In genomic region chr13:107271226-107271625, GRCh38 we compare ENCODE assay signal across 12 cellular contexts.
A peak's percentile ranks its signal among the peaks of the same experiment; 100 is the strongest.
DNase-seq lines count a peak whose midpoint lies in the region; FAIRE-seq and TF ChIP-seq lines count a peak whose summit lies in the region.
"Had no signal": no experiment of that assay in that cellular context is flagged by ENCODE, and none has a peak within 500 bp of the region (broad histone marks: within the 10 kb centered on the region; RNA-seq: fewer than 3 reads in every experiment).

No MANE protein-coding gene starts in this region.

- DNase-seq in DMS79 treated with DMSO at 0.1 percent for 48 hours (lab: John Stamatoyannopoulos, UW) (peak; percentile 13), DMS79 (lab: John Stamatoyannopoulos, UW) (no peak), NT2/D1 (ENCODE audit: low read depth, low spot score) (peak; percentile 33), endothelial cell of umbilical vein (ENCODE audit: low read depth, low spot score) (peak; percentile 90), osteoblast (ENCODE audit: insufficient read length, low spot score, missing footprints) (no peak), left ventricle myocardium inferior (no peak), vagina (ENCODE audit: extremely low spot score in 2 of 2) (no peak)
- no peak for DNase-seq in effector CD4-positive, alpha-beta T cell

- H4K20me1 ChIP-seq in endothelial cell of umbilical vein (replicated peaks; ENCODE audit: control insufficient read depth, extremely low read depth, insufficient read depth, low read length), result no peaks in the 10 kb centered on the region
- H4K20me1 ChIP-seq in osteoblast (ENCODE audit: insufficient read depth, low read length), result no peaks in the 10 kb centered on the region

- H3K4me2 ChIP-seq in endothelial cell of umbilical vein (ENCODE audit: insufficient read depth, low read length), result peak overlapping the region; percentile 16
- no peak overlapping the region for H3K4me2 ChIP-seq in osteoblast (ENCODE audit: insufficient read depth, low read length)
- H3K4me2 ChIP-seq: A549 had no signal

- intact Hi-C loops in endothelial cell of umbilical vein (cut with micrococcal nuclease), result loop anchor here (10.0 kb wide), 2 partner anchors 944 to 1156 kb away; partner anchors contain the start of genes ABHD13 and LIG4
- intact Hi-C loops in left ventricle myocardium inferior (cut with micrococcal nuclease), result no loop called here
- intact Hi-C loops in vagina (cut with DNase I), result no loop called here

- H3K27me3 ChIP-seq in NT2/D1 (ENCODE audit: insufficient read depth, insufficient read length) (no peaks in the 10 kb centered on the region), endothelial cell of umbilical vein (ENCODE audit: control insufficient read depth in 2 of 2, insufficient read depth in 2 of 2, low read length in 2 of 2) (no peaks in the 10 kb centered on the region), osteoblast (ENCODE audit: insufficient read depth, low read length) (no peaks in the 10 kb centered on the region), left ventricle myocardium inferior (ENCODE audit: low read depth) (no peaks in the 10 kb centered on the region), vagina (no peaks in the 10 kb centered on the region)
- H3K27me3 ChIP-seq: ascending aorta had no signal

- no TSS peak for BruUV-seq in endothelial cell of umbilical vein (replicated peaks; lab: Mats Ljungman, UMichigan)

- TF ChIP-seq POLR2A in endothelial cell of umbilical vein (IDR thresholded peaks at IDR 0.05; ENCODE audit: low read depth, low read length) (no peak), vagina (IDR thresholded peaks at IDR 0.05) (no peak)

- H3K79me2 ChIP-seq in endothelial cell of umbilical vein (ENCODE audit: control insufficient read depth, insufficient read depth, low read length) (no peaks in the 10 kb centered on the region), osteoblast (ENCODE audit: insufficient read depth, low read length) (no peaks in the 10 kb centered on the region)

- H3K9me3 ChIP-seq in NT2/D1 (ENCODE audit: insufficient read depth, low read length), result no peaks in the 10 kb centered on the region
- no peaks in the 10 kb centered on the region for H3K9me3 ChIP-seq in endothelial cell of umbilical vein (replicated peaks; ENCODE audit: control insufficient read depth, insufficient read depth, low read length)
- H3K9me3 ChIP-seq in osteoblast (ENCODE audit: low read depth, low read length), result no peaks in the 10 kb centered on the region
- H3K9me3 ChIP-seq in left ventricle myocardium inferior (replicated peaks), result no peaks in the 10 kb centered on the region
- no peaks in the 10 kb centered on the region for H3K9me3 ChIP-seq in vagina
- H3K9me3 ChIP-seq: A549, ascending aorta had no signal

- H2AFZ ChIP-seq in endothelial cell of umbilical vein (ENCODE audit: low read depth, low read length) (peak overlapping the region; percentile 78), osteoblast (ENCODE audit: low read length) (peak overlapping the region; percentile 46)

- no peak for TF ChIP-seq CTCF in endothelial cell of umbilical vein (IDR thresholded peaks at IDR 0.05; ENCODE audit: extremely low read depth in 1 of 2, insufficient read depth in 1 of 2, low read depth in 1 of 2, low read length in 2 of 2)
- TF ChIP-seq CTCF in osteoblast (IDR thresholded peaks at IDR 0.05; ENCODE audit: extremely low read depth, low read depth, low read length), result no peak
- no peak for TF ChIP-seq CTCF in left ventricle myocardium inferior (IDR thresholded peaks at IDR 0.05; ENCODE audit: borderline replicate concordance)
- no peak for TF ChIP-seq CTCF in vagina (IDR thresholded peaks at IDR 0.05)

- no peak overlapping the region for H3K9ac ChIP-seq in NT2/D1 (ENCODE audit: insufficient read length, low read depth)
- no peak overlapping the region for H3K9ac ChIP-seq in endothelial cell of umbilical vein (replicated peaks; ENCODE audit: extremely low read depth, insufficient read depth, low read length)

- H3K4me3 ChIP-seq in NT2/D1 (ENCODE audit: insufficient read length, low read depth), result no peak overlapping the region
- no peak overlapping the region for H3K4me3 ChIP-seq in endothelial cell of umbilical vein (replicated peaks in 1 of 3; ENCODE audit: insufficient read depth in 1 of 3, low read depth in 1 of 3, low read length in 3 of 3)
- no peak overlapping the region for H3K4me3 ChIP-seq in osteoblast (ENCODE audit: insufficient read depth, low read length)
- no peak overlapping the region for H3K4me3 ChIP-seq in left ventricle myocardium inferior
- H3K4me3 ChIP-seq in vagina, result no peak overlapping the region
- H3K4me3 ChIP-seq: A549, ascending aorta, skin epidermis had no signal

- no peaks in the 10 kb centered on the region for H3K4me1 ChIP-seq in NT2/D1 (ENCODE audit: insufficient read depth, insufficient read length)
- H3K4me1 ChIP-seq in endothelial cell of umbilical vein (ENCODE audit: control insufficient read depth, extremely low read depth, insufficient read depth, low read length), result peaks cover 14% of the 10 kb centered on the region
- no peaks in the 10 kb centered on the region for H3K4me1 ChIP-seq in osteoblast (ENCODE audit: insufficient read depth, low read length)
- no peaks in the 10 kb centered on the region for H3K4me1 ChIP-seq in left ventricle myocardium inferior
- H3K4me1 ChIP-seq in vagina, result no peaks in the 10 kb centered on the region
- H3K4me1 ChIP-seq: A549, ascending aorta had no signal

- dilution Hi-C loops in endothelial cell of umbilical vein (cut with MboI; ENCODE audit: extremely low pct_ligation_motif_present, low sequenced_read_pairs), result no loop called here

- H3K36me3 ChIP-seq in NT2/D1 (ENCODE audit: insufficient read depth, insufficient read length, low read length), result no peaks in the 10 kb centered on the region
- H3K36me3 ChIP-seq in endothelial cell of umbilical vein (ENCODE audit: control insufficient read depth in 2 of 2, extremely low read depth in 1 of 2, insufficient read depth in 2 of 2, low read length in 2 of 2), result no peaks in the 10 kb centered on the region
- H3K36me3 ChIP-seq in osteoblast (ENCODE audit: insufficient read depth, low read length), result no peaks in the 10 kb centered on the region
- H3K36me3 ChIP-seq in left ventricle myocardium inferior, result no peaks in the 10 kb centered on the region
- no peaks in the 10 kb centered on the region for H3K36me3 ChIP-seq in vagina
- H3K36me3 ChIP-seq: ascending aorta had no signal

- CTCF ChIA-PET in endothelial cell of umbilical vein (lab: Charles Lee), result interaction anchor here (1.4 kb wide), 1 partner anchor 99 kb away, joined by 4 read pairs; no protein-coding TSS in a partner anchor

- H3K9me1 ChIP-seq in endothelial cell of umbilical vein (replicated peaks; ENCODE audit: control insufficient read depth, extremely low read depth, insufficient read depth, low read length), result no peaks in the 10 kb centered on the region

- peak; percentile 88 for FAIRE-seq in endothelial cell of umbilical vein (lab: Jason Lieb, UNC)
- FAIRE-seq: A549, frontal cortex had no signal

- POLR2A ChIA-PET in endothelial cell of umbilical vein (lab: Charles Lee), result no interaction called here

- H3K27ac ChIP-seq in endothelial cell of umbilical vein (ENCODE audit: insufficient read depth, low read depth, low read length), result peak overlapping the region; percentile 39
- no peak overlapping the region for H3K27ac ChIP-seq in osteoblast (ENCODE audit: low read depth, low read length)
- H3K27ac ChIP-seq in left ventricle myocardium inferior (replicated peaks), result no peak overlapping the region
- no peak overlapping the region for H3K27ac ChIP-seq in vagina
- H3K27ac ChIP-seq: A549, ascending aorta, skin epidermis had no signal

TF ChIP-seq in endothelial cell of umbilical vein, 7 proteins besides CTCF, POLR2A, EP300 and RAD21:
- no peak for TF ChIP-seq EZH2 (IDR thresholded peaks at IDR 0.05; ENCODE audit: borderline replicate concordance, low read depth, low read length, severe bottlenecking)
- no peak for TF ChIP-seq MAX (IDR thresholded peaks at IDR 0.05; ENCODE audit: insufficient read depth, insufficient read length)

Comparison
In these comparisons a context has a peak if more than half of its experiments do, and no peak if none do; other contexts are left out.
1. DNase-seq: peak in DMS79 treated with DMSO at 0.1 percent for 48 hours (single experiment), NT2/D1 (single experiment) and endothelial cell of umbilical vein (single experiment); none in DMS79 (single experiment), osteoblast (single experiment), left ventricle myocardium inferior (single experiment), vagina (0 of 2) and effector CD4-positive, alpha-beta T cell (single experiment).